In the genomic region with DNA sequence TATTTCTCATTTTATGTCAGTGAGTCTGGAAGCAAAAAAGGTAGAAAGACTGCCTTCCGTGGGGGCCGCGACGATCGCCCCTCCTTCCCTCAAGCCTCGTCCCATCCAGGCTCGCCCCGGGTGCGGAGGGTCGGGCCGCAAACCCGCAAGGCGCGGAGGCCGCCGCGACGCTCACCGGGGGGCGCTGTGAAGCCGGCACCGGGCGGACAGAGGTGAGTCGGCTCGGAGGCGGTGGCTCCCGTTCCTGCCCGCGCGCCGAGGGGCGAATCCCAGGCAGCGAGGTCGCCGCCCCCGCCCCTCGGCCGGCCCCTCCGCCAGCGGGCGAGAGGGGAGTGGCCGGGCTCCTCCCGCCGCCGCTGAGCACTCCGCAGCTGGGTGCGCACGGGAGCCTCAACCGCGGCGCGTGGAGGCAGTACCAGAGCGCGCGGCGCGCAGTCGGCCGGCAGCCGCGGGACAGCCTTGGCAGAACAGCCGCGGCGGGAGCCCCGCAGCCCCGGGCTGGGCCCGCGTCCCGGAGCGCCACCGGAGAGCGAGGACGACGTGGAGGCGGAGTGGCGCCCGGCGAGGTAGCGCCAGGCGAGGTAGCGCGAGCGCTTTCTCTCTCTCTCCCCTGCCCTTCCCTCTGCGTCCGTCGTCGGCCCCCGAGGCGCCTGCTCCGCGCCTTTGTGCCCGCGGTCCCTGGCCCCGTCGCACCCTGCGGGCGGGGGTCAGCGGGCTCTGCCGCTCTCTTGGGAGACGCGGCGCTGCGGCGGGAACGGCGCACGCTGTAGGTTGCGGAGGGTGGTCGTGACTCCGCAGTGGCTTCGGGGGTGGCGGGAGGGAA, we compare ENCODE assay signal across 8 cellular contexts. TPM values are rescaled to one million over a fixed set of nuclear protein-coding genes. Genes with fewer than 3 reads are reported as not detected.
A peak's percentile ranks its signal among the peaks of the same experiment; 100 is the strongest.
DNase-seq lines count a peak whose midpoint lies in the region; ATAC-seq, FAIRE-seq and TF ChIP-seq lines count a peak whose summit lies in the region.

TSS of gene MYO1B (plus strand) at position 359 of the 823 bp plus-strand sequence. CDS start 31,492 bp downstream, outside the sequence.

- H3K4me3 Mint-ChIP-seq in activated CD4-positive, alpha-beta T cell treated with anti-CD3 and anti-CD28 coated beads for 36 hours: peak within 1 kb of the TSS; percentile 79

- peaks cover 5% of the 10 kb centered on the region for H3K9me3 Mint-ChIP-seq in activated CD4-positive, alpha-beta T cell treated with anti-CD3 and anti-CD28 coated beads for 36 hours (ENCODE audit: low read depth)

- 0% methylated on average over 22 to 23 of the region's 112 CpGs for WGBS in lower leg skin, 2 donors

- H3K27me3 Mint-ChIP-seq in activated CD4-positive, alpha-beta T cell treated with anti-CD3 and anti-CD28 coated beads for 36 hours: peaks cover 20% of the 10 kb centered on the region

- intact Hi-C loops in activated CD4-positive, alpha-beta T cell treated with anti-CD3 and anti-CD28 coated beads for 36 hours (cut with DNase I, micrococcal nuclease): loop anchor here (1.0 to 5.0 kb wide), 4 partner anchors 73 to 276 kb away; no protein-coding TSS in a partner anchor
- intact Hi-C loops in lower leg skin (cut with DNase I; ENCODE audit: low total_unique reads): no loop called here

- peak within 1 kb of the TSS; percentile 68 for H3K4me3 ChIP-seq in lower leg skin (ENCODE audit: low read depth, poor library complexity, severe bottlenecking)

- FAIRE-seq in GM12891 (lab: Jason Lieb, UNC): peak; percentile 20

- H3K4me1 Mint-ChIP-seq in activated CD4-positive, alpha-beta T cell treated with anti-CD3 and anti-CD28 coated beads for 36 hours: peaks cover 20% of the 10 kb centered on the region

- TF ChIP-seq POLR2A in GM12891 (IDR thresholded peaks at IDR 0.05; ENCODE audit: low read depth, low read length) (no peak), lower leg skin (IDR thresholded peaks at IDR 0.05) (no peak)

- DNase-seq in GM12891 (ENCODE audit: insufficient read length, low spot score) (peak; percentile 35), NCI-H2107 treated with DMSO at 0.1 percent for 48 hours (lab: John Stamatoyannopoulos, UW; ENCODE audit: unreplicated experiment) (peak; percentile 6), dermis microvascular lymphatic vessel endothelial cell (ENCODE audit: low read depth in 2 of 2) (peak; percentile 63 to 89), lower leg skin (ENCODE audit: low spot score in 2 of 2) (peak in 1 of 2 donors; percentile 90), dedifferentiated amniotic fluid mesenchymal stem cell (ENCODE audit: extremely low spot score) (no peak)
- DNase-seq in activated CD4-positive, alpha-beta T cell treated with anti-CD3 and anti-CD28 coated beads for 36 hours: peak; percentile 81
- DNase-seq in stimulated activated CD4-positive, alpha-beta T cell treated with anti-CD3 and anti-CD28 coated beads, TNF-alpha, amount 100 ng/mL, for 48 hours (ENCODE audit: low read depth in 3 of 3): peak; percentile 22 to 54 (median 27)

- CTCF ChIA-PET in activated CD4-positive, alpha-beta T cell treated with anti-CD3 and anti-CD28 coated beads for 36 hours (lab: Charles Lee): interaction anchor here (1.5 kb wide), 1 partner anchor 80 kb away, joined by 6 read pairs; no protein-coding TSS in a partner anchor

- H3K27ac Mint-ChIP-seq in activated CD4-positive, alpha-beta T cell treated with anti-CD3 and anti-CD28 coated beads for 36 hours: peak within 1 kb of the TSS; percentile 80

- H3K36me3 Mint-ChIP-seq in activated CD4-positive, alpha-beta T cell treated with anti-CD3 and anti-CD28 coated beads for 36 hours (ENCODE audit: low read depth): no peaks in the 10 kb centered on the region

- no peak for TF ChIP-seq CTCF in lower leg skin (IDR thresholded peaks at IDR 0.05)

- POLR2A ChIA-PET in activated CD4-positive, alpha-beta T cell treated with anti-CD3 and anti-CD28 coated beads for 36 hours (lab: Charles Lee): no interaction called here

- ATAC-seq in HG02852 (IDR thresholded peaks at IDR 0.05; ENCODE audit: unreplicated experiment): peak; percentile 44
- ATAC-seq in activated CD4-positive, alpha-beta T cell treated with anti-CD3 and anti-CD28 coated beads for 36 hours: peak; percentile 84

TF ChIP-seq in GM12891, 5 proteins besides CTCF, POLR2A, EP300 and RAD21:
- no peak for TF ChIP-seq TAF1 (IDR thresholded peaks at IDR 0.05; ENCODE audit: low read depth, low read length)
- no peak for TF ChIP-seq PAX5 (IDR thresholded peaks at IDR 0.05; ENCODE audit: insufficient read depth, low read length, severe bottlenecking)
- no peak for TF ChIP-seq POLR2AphosphoS5 (IDR thresholded peaks at IDR 0.05; ENCODE audit: low read depth, low read length)
- TF ChIP-seq SPI1 (IDR thresholded peaks at IDR 0.05; ENCODE audit: low read depth, low read length): no peak
- no peak for TF ChIP-seq POU2F2 (IDR thresholded peaks at IDR 0.05; ENCODE audit: low read depth, low read length)

RNA-seq across cellular contexts. Expression of gene MYO1B, which starts in this region (rescaled TPM):
- polyA plus RNA-seq in GM12891 (2012; ENCODE audit: low read depth, missing spikeins): 1.0 TPM
- total RNA-seq in activated CD4-positive, alpha-beta T cell treated with anti-CD3 and anti-CD28 coated beads for 36 hours: 10 to 100 TPM; 29.7 to 36.7 TPM
- total RNA-seq in dermis microvascular lymphatic vessel endothelial cell: 70.4 and 96.8 TPM in 2 replicates
- total RNA-seq in lower leg skin: 10 to 100 TPM; 24.6 to 53.0 (median 36.9) TPM
